ENCODE assay signal across 1 cellular context in the genomic region with DNA sequence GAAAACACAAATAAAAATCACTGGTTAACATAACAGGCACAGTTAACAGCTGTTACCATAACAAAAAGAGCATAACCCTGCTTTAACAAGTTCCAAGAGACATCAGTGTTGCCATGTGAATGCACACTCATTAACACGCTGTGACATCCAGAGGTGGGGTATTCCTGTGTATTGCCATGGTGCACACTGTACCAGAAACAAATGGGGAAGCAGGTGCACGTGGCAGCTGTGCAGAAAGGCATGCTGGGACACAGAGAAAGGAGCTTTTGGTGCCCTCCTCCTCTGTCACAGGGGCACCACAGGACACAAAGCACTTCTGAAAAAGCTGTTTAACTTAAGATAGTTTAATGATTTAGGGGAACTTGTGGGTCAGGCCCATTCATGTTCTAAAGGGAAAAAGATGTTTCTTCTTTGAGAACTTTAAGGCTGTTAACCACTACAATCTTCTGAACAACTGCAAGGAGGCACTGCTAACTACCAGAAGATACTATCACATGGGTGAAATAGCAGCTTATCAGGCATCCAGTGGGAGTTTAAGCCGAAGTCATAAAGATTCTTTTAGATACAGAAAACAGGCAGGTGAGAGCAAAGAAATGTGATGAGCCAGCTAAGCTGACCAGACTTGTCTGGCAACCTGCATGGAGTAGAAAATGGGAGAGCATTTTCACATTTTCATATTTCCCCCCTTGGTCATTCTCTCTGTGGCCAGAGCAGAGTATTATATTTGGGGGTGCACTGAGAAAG.
TF ChIP-seq lines count a peak whose summit lies in the region.

No MANE protein-coding gene starts in this region.

TF ChIP-seq in SK-N-SH treated with all-trans-retinoic acid at 6 μM for 48 hours, 23 proteins besides CTCF, POLR2A, EP300 and RAD21 (continued from another document):
- TF ChIP-seq TSHZ2 (CRISPR knock-in tag; IDR thresholded peaks at IDR 0.05), result no peak
- TF ChIP-seq CSRNP3 (CRISPR knock-in tag; IDR thresholded peaks at IDR 0.05), result no peak
- no peak for TF ChIP-seq ZNF70 (CRISPR knock-in tag; IDR thresholded peaks at IDR 0.05)
- no peak for TF ChIP-seq GLIS3 (CRISPR knock-in tag; IDR thresholded peaks at IDR 0.05)
- no peak for TF ChIP-seq ZFP30 (CRISPR knock-in tag; IDR thresholded peaks at IDR 0.05)
- TF ChIP-seq ESRRG (CRISPR knock-in tag; IDR thresholded peaks at IDR 0.05), result no peak
- no peak for TF ChIP-seq ZC3H10 (CRISPR knock-in tag; IDR thresholded peaks at IDR 0.05)
- no peak for TF ChIP-seq OSR1 (CRISPR knock-in tag; IDR thresholded peaks at IDR 0.05)
- no peak for TF ChIP-seq ARNTL (CRISPR knock-in tag; IDR thresholded peaks at IDR 0.05; ENCODE audit: borderline replicate concordance, low read depth)
- no peak for TF ChIP-seq BACH2 (CRISPR knock-in tag; IDR thresholded peaks at IDR 0.05; ENCODE audit: borderline replicate concordance)
- TF ChIP-seq SNAI2 (CRISPR knock-in tag; IDR thresholded peaks at IDR 0.05), result no peak
- no peak for TF ChIP-seq ZFP3 (CRISPR knock-in tag; IDR thresholded peaks at IDR 0.05)
- no peak for TF ChIP-seq CSDC2 (CRISPR knock-in tag; IDR thresholded peaks at IDR 0.05)
